In genomic region chr6:11433860-11434259, GRCh38 we compare ENCODE assay signal across 14 cellular contexts.
DNase-seq lines count a peak whose midpoint lies in the region; ATAC-seq and TF ChIP-seq lines count a peak whose summit lies in the region.
"Had no signal": no experiment of that assay in that cellular context is flagged by ENCODE, and none has a peak within 500 bp of the region (broad histone marks: within the 10 kb centered on the region; RNA-seq: fewer than 3 reads in every experiment).

No MANE protein-coding gene starts in this region.

- H3K27ac ChIP-seq in heart right ventricle (peak overlapping the region in 9 of 10 donors; percentile 45 to 81 (median 70)), mucosa of rectum (ENCODE audit: low read depth in 2 of 2, low read length in 2 of 2) (peak overlapping the region; percentile 26 to 61), upper lobe of left lung (peak overlapping the region; percentile 61 to 87 (median 84))
- H3K27ac ChIP-seq: KMS-11 had no signal

- H3K27me3 ChIP-seq in heart right ventricle (no peaks in the 10 kb centered on the region), mucosa of rectum (ENCODE audit: control insufficient read depth in 2 of 2, insufficient read depth in 2 of 2, low read length in 2 of 2) (no peaks in the 10 kb centered on the region), upper lobe of left lung (no peaks in the 10 kb centered on the region)

- H3K9me3 Mint-ChIP-seq in chondrocyte (ENCODE audit: low read depth): no peaks in the 10 kb centered on the region
- peaks cover 13% of the 10 kb centered on the region for H3K9me3 Mint-ChIP-seq in activated CD4-positive, alpha-beta T cell treated with anti-CD3 and anti-CD28 coated beads, Interleukin-2, amount 10 ng/mL, durations not matched to agents 24 days and 14 days
- H3K9me3 Mint-ChIP-seq: activated naive CD4-positive, alpha-beta T cell treated with anti-CD3 and anti-CD28 coated beads, Interleukin-2, amount 10 ng/mL, durations not matched to agents 7 days and 5 days; central memory CD8-positive, alpha-beta T cell had no signal

- H3K36me3 ChIP-seq in heart right ventricle (no peaks in the 10 kb centered on the region), mucosa of rectum (ENCODE audit: control insufficient read depth in 2 of 2, insufficient read depth in 2 of 2, low read length in 2 of 2) (no peaks in the 10 kb centered on the region), upper lobe of left lung (no peaks in the 10 kb centered on the region)

- H3K9ac ChIP-seq in mucosa of rectum (ENCODE audit: low read depth in 1 of 2, low read length in 2 of 2): peak overlapping the region in 1 of 2 donors; percentile 24
- H3K9ac ChIP-seq: KMS-11 had no signal

- H3K4me1 ChIP-seq in heart right ventricle (peaks cover 7 to 60% (median 35%) of the 10 kb centered on the region in 9 donors), mucosa of rectum (ENCODE audit: control insufficient read depth in 2 of 2, insufficient read depth in 2 of 2, low read length in 2 of 2) (peaks cover 18 to 28% of the 10 kb centered on the region in 2 donors), upper lobe of left lung (peaks cover 69 to 87% (median 78%) of the 10 kb centered on the region in 4 donors)

- no peaks in the 10 kb centered on the region for H3K36me3 Mint-ChIP-seq in chondrocyte (ENCODE audit: low read depth)
- peaks cover 2% of the 10 kb centered on the region for H3K36me3 Mint-ChIP-seq in activated CD4-positive, alpha-beta T cell treated with anti-CD3 and anti-CD28 coated beads, Interleukin-2, amount 10 ng/mL, durations not matched to agents 24 days and 14 days (ENCODE audit: low read depth)
- H3K36me3 Mint-ChIP-seq: activated naive CD4-positive, alpha-beta T cell treated with anti-CD3 and anti-CD28 coated beads, Interleukin-2, amount 10 ng/mL, durations not matched to agents 7 days and 5 days had no signal

- no peaks in the 10 kb centered on the region for H3K9me3 ChIP-seq in heart right ventricle
- no peaks in the 10 kb centered on the region for H3K9me3 ChIP-seq in mucosa of rectum (ENCODE audit: control insufficient read depth in 2 of 2, low read length in 2 of 2)
- no peaks in the 10 kb centered on the region for H3K9me3 ChIP-seq in upper lobe of left lung

- no peak for TF ChIP-seq POLR2A in upper lobe of left lung (IDR thresholded peaks at IDR 0.05)

- TF ChIP-seq CTCF in heart right ventricle (IDR thresholded peaks at IDR 0.05): no peak
- TF ChIP-seq CTCF in chondrocyte (IDR thresholded peaks at IDR 0.05): no peak
- no peak for TF ChIP-seq CTCF in upper lobe of left lung (IDR thresholded peaks at IDR 0.05)

- WGBS in heart right ventricle, 2 donors: 78 to 85% methylated on average over 1 of the region's 1 CpG
- WGBS in upper lobe of left lung, 2 donors: 12 to 39% methylated on average over 1 of the region's 1 CpG

- intact Hi-C loops in heart right ventricle (cut with DNase I) (loop anchor here in 2 of 10 donors (5.0 to 10.0 kb wide), 2 partner anchors 67 to 69 kb away; no protein-coding TSS in a partner anchor), Right ventricle myocardium superior (cut with DNase I) (no loop called here)
- intact Hi-C loops in activated CD4-positive, alpha-beta T cell treated with anti-CD3 and anti-CD28 coated beads, Interleukin-2, amount 10 ng/mL, durations not matched to agents 24 days and 14 days (cut with micrococcal nuclease): loop anchor here (2.0 kb wide), 1 partner anchor 27 kb away; no protein-coding TSS in a partner anchor

- ATAC-seq in heart right ventricle: no peak
- no peak for ATAC-seq in Right ventricle myocardium superior (ENCODE audit: poor library complexity)
- ATAC-seq in upper lobe of left lung (ENCODE audit: low FRiP score in 2 of 2): no peak
- no peak for ATAC-seq in GM19328 (IDR thresholded peaks at IDR 0.05; ENCODE audit: unreplicated experiment)

- DNase-seq in heart right ventricle: no peak
- DNase-seq in Right ventricle myocardium superior: no peak
- DNase-seq in chondrocyte (ENCODE audit: low spot score): no peak
- DNase-seq in upper lobe of left lung: no peak
- no peak for DNase-seq in GM19240 (ENCODE audit: insufficient read length, low spot score)
- no peak for DNase-seq in activated CD4-positive, alpha-beta T cell treated with anti-CD3 and anti-CD28 coated beads, Interleukin-2, amount 10 ng/mL, durations not matched to agents 24 days and 14 days
- DNase-seq: activated naive CD4-positive, alpha-beta T cell treated with anti-CD3 and anti-CD28 coated beads, Interleukin-2, amount 10 ng/mL, durations not matched to agents 7 days and 5 days; NCI-H1694; NCI-H524; RPMI8226 had no signal

- no peak overlapping the region for H3K4me3 Mint-ChIP-seq in chondrocyte (ENCODE audit: unreplicated experiment)
- no peak overlapping the region for H3K4me3 Mint-ChIP-seq in activated CD4-positive, alpha-beta T cell treated with anti-CD3 and anti-CD28 coated beads, Interleukin-2, amount 10 ng/mL, durations not matched to agents 24 days and 14 days
- H3K4me3 Mint-ChIP-seq: activated naive CD4-positive, alpha-beta T cell treated with anti-CD3 and anti-CD28 coated beads, Interleukin-2, amount 10 ng/mL, durations not matched to agents 7 days and 5 days; central memory CD8-positive, alpha-beta T cell had no signal

- no peaks in the 10 kb centered on the region for H3K27me3 Mint-ChIP-seq in chondrocyte (ENCODE audit: low read depth)
- H3K27me3 Mint-ChIP-seq in activated CD4-positive, alpha-beta T cell treated with anti-CD3 and anti-CD28 coated beads, Interleukin-2, amount 10 ng/mL, durations not matched to agents 24 days and 14 days: no peaks in the 10 kb centered on the region
- H3K27me3 Mint-ChIP-seq: central memory CD8-positive, alpha-beta T cell had no signal

- no peak for TF ChIP-seq EP300 in upper lobe of left lung (IDR thresholded peaks at IDR 0.05)

- H3K27ac Mint-ChIP-seq in chondrocyte (ENCODE audit: unreplicated experiment): peak overlapping the region; percentile 61
- H3K27ac Mint-ChIP-seq in activated CD4-positive, alpha-beta T cell treated with anti-CD3 and anti-CD28 coated beads, Interleukin-2, amount 10 ng/mL, durations not matched to agents 24 days and 14 days: no peak overlapping the region
- H3K27ac Mint-ChIP-seq: activated naive CD4-positive, alpha-beta T cell treated with anti-CD3 and anti-CD28 coated beads, Interleukin-2, amount 10 ng/mL, durations not matched to agents 7 days and 5 days had no signal

- H3K4me1 Mint-ChIP-seq in chondrocyte (ENCODE audit: low read depth): peaks cover 68% of the 10 kb centered on the region
- H3K4me1 Mint-ChIP-seq in activated CD4-positive, alpha-beta T cell treated with anti-CD3 and anti-CD28 coated beads, Interleukin-2, amount 10 ng/mL, durations not matched to agents 24 days and 14 days: peaks cover 23% of the 10 kb centered on the region

- H3K4me3 ChIP-seq in heart right ventricle (no peak overlapping the region), mucosa of rectum (ENCODE audit: low read length in 2 of 2) (peak overlapping the region; percentile 16 to 29), upper lobe of left lung (no peak overlapping the region)

Comparison
In these comparisons a context has a peak if more than half of its experiments do, and no peak if none do; other contexts are left out.
1. H3K4me3 ChIP-seq: peak in mucosa of rectum (2 of 2); none in heart right ventricle (0 of 10) and upper lobe of left lung (0 of 4).
2. Peak in every context shown above with its lines, with median percentiles within 50 percentile points of each other: H3K27ac ChIP-seq.